ENCODE assay signal across 2 cellular contexts in genomic region chr1:156281281-156282142, GRCh38.
TF ChIP-seq lines count a peak whose summit lies in the region.

No MANE protein-coding gene starts in this region.

TF ChIP-seq in A549, 52 proteins besides CTCF, POLR2A, EP300 and RAD21:
- no peak for TF ChIP-seq MYC (IDR thresholded peaks at IDR 0.05; ENCODE audit: borderline replicate concordance, low read length)
- 0 out of 2 replicates have a peak, but pooled peaks have one; percentile 25 for TF ChIP-seq MAX (IDR thresholded peaks at IDR 0.05)

TF ChIP-seq in H1, 55 proteins besides CTCF, POLR2A, EP300 and RAD21:
- TF ChIP-seq TBP (IDR thresholded peaks at IDR 0.05; ENCODE audit: low read depth, low read length) = no peak
- TF ChIP-seq SIN3A (conservative IDR thresholded peaks at IDR 0.05 in 1 of 2, IDR thresholded peaks at IDR 0.05 in 1 of 2; ENCODE audit: low read depth in 1 of 2, low read length in 2 of 2) = peak; percentile 47 to 65; a peak in 1 of 4 replicates
- TF ChIP-seq EGR1 (IDR thresholded peaks at IDR 0.05; ENCODE audit: borderline replicate concordance, low read depth, low read length) = 0 out of 2 replicates have a peak, but pooled peaks have one; percentile 5
- no peak for TF ChIP-seq BCL11A (IDR thresholded peaks at IDR 0.05; ENCODE audit: low read depth in 2 of 2, low read length in 2 of 2)
- peak; percentile 47 for TF ChIP-seq MAX (IDR thresholded peaks at IDR 0.05)
- TF ChIP-seq SIX5 (IDR thresholded peaks at IDR 0.05; ENCODE audit: low read depth, low read length) = no peak
TF ChIP-seq in H1: peak in this region for 3.
